ENCODE assay signal across 19 cellular contexts in the genomic region with DNA sequence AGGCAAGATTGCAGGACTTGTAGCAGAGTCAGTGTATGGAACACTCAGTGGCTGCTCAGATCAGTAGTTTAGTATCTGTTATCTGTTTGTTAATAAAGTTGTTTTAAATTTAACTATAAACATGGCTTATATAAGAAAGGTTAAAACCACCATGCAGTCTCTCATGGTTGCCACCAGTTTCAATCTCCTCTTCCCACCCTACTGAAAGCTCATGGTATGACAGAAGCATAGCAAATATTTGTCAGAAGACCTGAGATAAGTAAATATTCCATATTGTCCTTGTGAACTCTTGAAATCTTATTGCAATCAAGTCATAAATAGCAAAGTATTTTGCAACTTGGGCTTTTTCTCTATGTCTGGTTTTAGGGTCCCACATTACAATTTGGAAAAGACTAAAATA. TPM values are rescaled to one million over a fixed set of nuclear protein-coding genes. Genes with fewer than 3 reads are reported as not detected.
DNase-seq lines count a peak whose midpoint lies in the region; ATAC-seq, FAIRE-seq and TF ChIP-seq lines count a peak whose summit lies in the region.
"Had no signal": no experiment of that assay in that cellular context is flagged by ENCODE, and none has a peak within 500 bp of the region (broad histone marks: within the 10 kb centered on the region; RNA-seq: fewer than 3 reads in every experiment).

No MANE protein-coding gene starts in this region.

- H3K9ac ChIP-seq in PC-3 (ENCODE audit: low read length) = no peak overlapping the region
- no peak overlapping the region for H3K9ac ChIP-seq in HepG2 (ENCODE audit: insufficient read depth, low read depth, low read length)

- H3F3A ChIP-seq in PC-3 (ENCODE audit: low read length, unreplicated experiment) = no peaks in the 10 kb centered on the region

- H3K36me3 ChIP-seq in PC-3 (ENCODE audit: low read depth, low read length) (no peaks in the 10 kb centered on the region), HepG2 (replicated peaks in 1 of 2; ENCODE audit: control insufficient read depth in 1 of 2, insufficient read depth in 2 of 2, low read length in 2 of 2) (no peaks in the 10 kb centered on the region), vagina (no peaks in the 10 kb centered on the region)
- H3K36me3 ChIP-seq: BE2C had no signal

- ATAC-seq in PC-3 (peak; percentile 39), HepG2 (peak; percentile 95), GM19397 (IDR thresholded peaks at IDR 0.05; ENCODE audit: unreplicated experiment) (no peak), GM18520 (IDR thresholded peaks at IDR 0.05; ENCODE audit: unreplicated experiment) (no peak), SK-N-SH treated with all-trans-retinoic acid at 6 μM for 48 hours (no peak)
- ATAC-seq: K562 had no signal

- TF ChIP-seq POLR2A in HepG2 (IDR thresholded peaks at IDR 0.05; ENCODE audit: insufficient read depth in 1 of 2, low read depth in 2 of 2, low read length in 2 of 2) = no peak
- TF ChIP-seq POLR2A in vagina (IDR thresholded peaks at IDR 0.05) = no peak

- POLR2A ChIA-PET in PC-3 (lab: Charles Lee; ENCODE audit: unreplicated experiment) = interaction anchor here (0.6 kb wide), 1 partner anchor 34 kb away, joined by 4 read pairs; no protein-coding TSS in a partner anchor
- POLR2A ChIA-PET in HepG2 (lab: Yijun Ruan, JAX) = no interaction called here

- H4K20me1 ChIP-seq in PC-3 (ENCODE audit: low read length) (no peaks in the 10 kb centered on the region), HepG2 (ENCODE audit: insufficient read depth, low read length) (no peaks in the 10 kb centered on the region)

- no peaks in the 10 kb centered on the region for H3K79me2 ChIP-seq in PC-3 (ENCODE audit: low read length)
- no peaks in the 10 kb centered on the region for H3K79me2 ChIP-seq in HepG2 (ENCODE audit: insufficient read depth, low read length)

- in situ Hi-C loops in HepG2 (cut with HindIII; ENCODE audit: extremely low pct_ligation_motif_present, low pct_unique_long_range_greater_than_20kb) = no loop called here

- FAIRE-seq in HepG2 (lab: Jason Lieb, UNC) = no peak
- FAIRE-seq: D721Med, H1, K562 had no signal

- H3K9me3 ChIP-seq in PC-3 (ENCODE audit: low read length) = no peaks in the 10 kb centered on the region
- H3K9me3 ChIP-seq in HepG2 (ENCODE audit: low read length) = no peaks in the 10 kb centered on the region
- H3K9me3 ChIP-seq in vagina = no peaks in the 10 kb centered on the region
- H3K9me3 ChIP-seq: BE2C had no signal

- TF ChIP-seq RAD21 in HepG2 (CRISPR knock-in tag; IDR thresholded peaks at IDR 0.05) = no peak

- H3K4me1 ChIP-seq in PC-3 (ENCODE audit: insufficient read depth, low read length) (no peaks in the 10 kb centered on the region), HepG2 (ENCODE audit: insufficient read depth, low read length) (peaks cover 12% of the 10 kb centered on the region), vagina (peaks cover 8% of the 10 kb centered on the region)
- H3K4me1 ChIP-seq: BE2C had no signal

- BruUV-seq in PC-3 (replicated peaks; lab: Mats Ljungman, UMichigan) = no TSS peak
- no TSS peak for BruUV-seq in HepG2 (replicated peaks; lab: Mats Ljungman, UMichigan)

- DNase-seq in DMS53 (lab: John Stamatoyannopoulos, UW) = peak; percentile 52
- DNase-seq in PC-3 = no peak
- peak; percentile 66 for DNase-seq in HepG2 (ENCODE audit: low spot score)
- DNase-seq in vagina (ENCODE audit: extremely low spot score in 2 of 2) = no peak
- DNase-seq: ACHN; BE2C; C1 segment of cervical spinal cord; CD4-positive, CD25-positive, alpha-beta regulatory T cell; CD8-positive, alpha-beta memory T cell; COR-L47; DMS79 treated with DMSO at 0.1 percent for 48 hours; GF-D8; H9 had no signal

- H3K9me2 ChIP-seq in PC-3 (replicated peaks; ENCODE audit: low read length) = no peaks in the 10 kb centered on the region

- H3K4me3 ChIP-seq in PC-3 (ENCODE audit: low read length) = no peak overlapping the region
- H3K4me3 ChIP-seq in HepG2 (replicated peaks in 1 of 3; ENCODE audit: insufficient read depth in 1 of 3, low read depth in 2 of 3, low read length in 3 of 3) = no peak overlapping the region
- H3K4me3 ChIP-seq in vagina = no peak overlapping the region
- H3K4me3 ChIP-seq: K562 had no signal

- intact Hi-C loops in PC-3 (cut with micrococcal nuclease) = no loop called here
- intact Hi-C loops in HepG2 (cut with micrococcal nuclease; ENCODE audit: unreplicated experiment) = no loop called here
- intact Hi-C loops in vagina (cut with DNase I) = no loop called here

- TF ChIP-seq CTCF in PC-3 (conservative IDR thresholded peaks at IDR 0.05; ENCODE audit: low read depth, low read length) (no peak), HepG2 (CRISPR knock-in tag; IDR thresholded peaks at IDR 0.05) (no peak), vagina (IDR thresholded peaks at IDR 0.05) (no peak)

- TF ChIP-seq EP300 in HepG2 (IDR thresholded peaks at IDR 0.05; ENCODE audit: low read depth in 2 of 2, low read length in 2 of 2) (0 out of 4 replicates have a peak, but pooled peaks of 1 of the 2 experiments have one; percentile 11), HepG2 (CRISPR knock-in tag; IDR thresholded peaks at IDR 0.05; ENCODE audit: borderline replicate concordance) (no peak)

- H3K27me3 ChIP-seq in PC-3 (ENCODE audit: low read length) (no peaks in the 10 kb centered on the region), HepG2 (ENCODE audit: control insufficient read depth in 1 of 2, insufficient read depth in 2 of 2, low read length in 2 of 2) (no peaks in the 10 kb centered on the region), vagina (no peaks in the 10 kb centered on the region)
- H3K27me3 ChIP-seq: BE2C had no signal

- CTCF ChIA-PET in PC-3 (lab: Charles Lee) = no interaction called here
- CTCF ChIA-PET in HepG2 (lab: Yijun Ruan, JAX; ENCODE audit: low intra/inter-chr PET ratio, low total read pairs) = no interaction called here

- H3K4me2 ChIP-seq in PC-3 (ENCODE audit: low read length) (no peak overlapping the region), HepG2 (ENCODE audit: low read depth, low read length) (no peak overlapping the region)

- H2AFZ ChIP-seq in PC-3 (ENCODE audit: low read length) (no peak overlapping the region), HepG2 (ENCODE audit: low read length) (no peak overlapping the region)

- H3K27ac ChIP-seq in PC-3 (ENCODE audit: low read length) (no peak overlapping the region), HepG2 (ENCODE audit: extremely low read length, insufficient read depth, low read length) (no peak overlapping the region), vagina (peak overlapping the region; percentile 85)

TF ChIP-seq in HepG2, 621 proteins besides CTCF, POLR2A, EP300 and RAD21 (continues in another document):
- TF ChIP-seq FLYWCH1 (CRISPR knock-in tag; IDR thresholded peaks at IDR 0.05) (no peak), CENPT (CRISPR knock-in tag; IDR thresholded peaks at IDR 0.05; ENCODE audit: low read depth) (no peak), FOXO1 (CRISPR knock-in tag; IDR thresholded peaks at IDR 0.05) (no peak), KDM4B (CRISPR knock-in tag; IDR thresholded peaks at IDR 0.05) (no peak), ZNF615 (CRISPR knock-in tag; IDR thresholded peaks at IDR 0.05; ENCODE audit: borderline replicate concordance) (no peak), GATAD2A (CRISPR knock-in tag; IDR thresholded peaks at IDR 0.05) (0 out of 2 replicates have a peak, but pooled peaks have one; percentile 18), TAF1 (CRISPR knock-in tag; IDR thresholded peaks at IDR 0.05) (no peak), ZNF644 (CRISPR knock-in tag; IDR thresholded peaks at IDR 0.05; ENCODE audit: low read depth) (peak; percentile 69; the same call in 1 of the 2 replicates), CEBPB (IDR thresholded peaks at IDR 0.05; ENCODE audit: borderline replicate concordance, low read depth, low read length) (peak; percentile 69; the same call in 1 of the 2 replicates)

TF ChIP-seq in SK-N-SH treated with all-trans-retinoic acid at 6 μM for 48 hours, 23 proteins besides CTCF, POLR2A, EP300 and RAD21 (continues in another document):
- TF ChIP-seq ARNTL (CRISPR knock-in tag; IDR thresholded peaks at IDR 0.05; ENCODE audit: borderline replicate concordance, low read depth) (no peak), PPARA (CRISPR knock-in tag; IDR thresholded peaks at IDR 0.05; ENCODE audit: borderline replicate concordance) (no peak), ISL1 (CRISPR knock-in tag; IDR thresholded peaks at IDR 0.05) (no peak), ZC3H10 (CRISPR knock-in tag; IDR thresholded peaks at IDR 0.05) (no peak), ZNF8 (CRISPR knock-in tag; IDR thresholded peaks at IDR 0.05) (no peak), ZFP3 (CRISPR knock-in tag; IDR thresholded peaks at IDR 0.05) (no peak), ZNF70 (CRISPR knock-in tag; IDR thresholded peaks at IDR 0.05) (no peak), ESRRG (CRISPR knock-in tag; IDR thresholded peaks at IDR 0.05) (no peak), GLIS3 (CRISPR knock-in tag; IDR thresholded peaks at IDR 0.05) (no peak), TOX (CRISPR knock-in tag; IDR thresholded peaks at IDR 0.05; ENCODE audit: borderline replicate concordance) (no peak), SNAI2 (CRISPR knock-in tag; IDR thresholded peaks at IDR 0.05) (no peak), TCF4 (CRISPR knock-in tag; IDR thresholded peaks at IDR 0.05; ENCODE audit: borderline replicate concordance) (no peak)

RNA-seq across cellular contexts. Expression of a gene that starts 2.1 kb away (rescaled TPM):
- 56.2 and 60.1 TPM in 2 replicates for total RNA-seq in PC-3 (2014; rRNA removed)
- total RNA-seq in HepG2 (2016; rRNA removed; fragmentation: Illumina TruSeq; extraction: Trizol) = 1.5 and 1.6 TPM in 2 replicates
- 0.10 and 0.26 TPM in 2 replicates for total RNA-seq in HepG2 (2016; cell fraction: cytosol; rRNA removed; fragmentation: Illumina TruSeq; extraction: Trizol; ENCODE audit: low read depth)
- total RNA-seq in HepG2 (2016; cell fraction: insoluble cytoplasmic fraction; rRNA removed; fragmentation: Illumina TruSeq; extraction: Trizol) = 1.3 and 1.7 TPM in 2 replicates
- 0.38 and 0.43 TPM in 2 replicates for total RNA-seq in HepG2 (2016; cell fraction: membrane; rRNA removed; fragmentation: Illumina TruSeq; extraction: Trizol)
- 1.4 and 1.6 TPM in 2 replicates for total RNA-seq in HepG2 (2016; cell fraction: nucleus; rRNA removed; fragmentation: Illumina TruSeq; extraction: Trizol)
- polyA plus RNA-seq in HepG2 (2011; rRNA removed) = 0.83 and 0.90 TPM in 2 replicates
- 0.23 and 0.27 TPM in 2 replicates for polyA plus RNA-seq in HepG2 (2011; cell fraction: cytosol; rRNA removed)
- polyA plus RNA-seq in HepG2 (2011; cell fraction: nucleus; rRNA removed) = 3.2 and 3.9 TPM in 2 replicates
- polyA plus RNA-seq in HepG2 (2012) = 0.32 TPM in 2 replicates
- 0.07 and 0.10 TPM in 2 replicates for polyA plus RNA-seq in HepG2 (2016; cell fraction: cytosol; fragmentation: Illumina TruSeq; extraction: Trizol; ENCODE audit: low read depth)
- polyA plus RNA-seq in HepG2 (2016; cell fraction: insoluble cytoplasmic fraction; fragmentation: Illumina TruSeq; extraction: Trizol; ENCODE audit: low read depth) = 1.1 and 1.4 TPM in 2 replicates
- 0.24 and 0.29 TPM in 2 replicates for polyA plus RNA-seq in HepG2 (2016; cell fraction: membrane; fragmentation: Illumina TruSeq; extraction: Trizol; ENCODE audit: low read depth)
- 1.9 and 2.6 TPM in 2 replicates for polyA plus RNA-seq in HepG2 (2016; cell fraction: nucleus; fragmentation: Illumina TruSeq; extraction: Trizol; ENCODE audit: insufficient read depth, low read depth)
- polyA minus RNA-seq in HepG2 (2011; rRNA and poly(A)+ RNA removed; ENCODE audit: low replicate concordance) = 0.80 and 3.3 TPM in 2 replicates
- polyA minus RNA-seq in HepG2 (2011; cell fraction: cytosol; rRNA and poly(A)+ RNA removed) = 0.20 TPM in 1 of 2 replicates, not detected in the other
- 0.75 and 1.4 TPM in 2 replicates for polyA minus RNA-seq in HepG2 (2011; cell fraction: nucleus; rRNA and poly(A)+ RNA removed)
- total RNA-seq in vagina = 33.1 TPM
- polyA plus RNA-seq: CD8-positive, alpha-beta memory T cell had no signal

Comparison
In these comparisons a context has a peak if more than half of its experiments do, and no peak if none do; other contexts are left out.
1. DNase-seq: peak in DMS53 (single experiment) and HepG2 (single experiment); none in PC-3 (single experiment) and vagina (0 of 2).
2. ATAC-seq: peak in PC-3 (single experiment) and HepG2 (single experiment); none in GM19397 (single experiment), GM18520 (single experiment) and SK-N-SH treated with all-trans-retinoic acid at 6 μM for 48 hours (single experiment).
3. RNA of a gene that starts 2.1 kb away (total RNA-seq): 56.2 to 60.1 TPM in PC-3 and 33.1 TPM in vagina (single experiment); 0.10 to 1.7 TPM in HepG2; every median in the first group is over 10 times any median in the second.